ENCODE assay signal across 1 cellular context in the genomic region with DNA sequence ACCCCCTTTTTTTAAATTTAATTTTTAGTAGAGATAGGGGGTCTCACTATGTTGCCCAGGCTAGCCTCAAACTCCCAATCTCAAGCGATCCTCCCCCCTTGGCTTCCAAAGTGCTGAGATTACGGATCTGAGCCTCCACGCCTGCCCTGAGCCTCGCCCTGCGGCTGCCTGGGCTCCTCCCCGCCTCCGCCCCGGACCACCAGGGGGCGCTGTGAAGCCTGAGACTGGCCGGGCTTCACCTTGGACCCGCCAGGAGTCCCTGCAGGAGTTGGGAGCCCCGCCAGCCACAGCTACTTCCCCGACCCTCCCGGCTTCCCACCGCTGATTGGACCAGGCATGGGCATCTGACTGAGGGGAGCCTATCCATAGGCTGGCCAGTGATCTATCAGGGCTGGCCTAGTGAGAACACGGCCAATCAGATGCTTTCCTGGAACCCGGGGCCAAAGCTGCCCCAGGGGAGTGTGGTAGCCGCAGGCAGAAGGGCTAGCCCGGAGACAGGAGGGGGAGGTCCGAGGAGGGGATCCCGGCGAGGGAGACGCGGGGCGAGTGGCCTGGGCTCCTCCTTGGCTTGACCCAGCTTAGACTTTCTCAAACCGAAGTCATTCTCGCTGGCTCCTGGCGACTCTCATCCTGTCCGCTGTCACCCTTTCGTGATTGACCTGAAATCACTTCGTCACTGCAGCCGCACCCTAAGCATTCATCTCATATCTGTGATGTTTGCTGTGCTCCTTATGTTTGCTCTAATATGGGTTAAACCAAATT.
A peak's percentile ranks its signal among the peaks of the same experiment; 100 is the strongest.
TF ChIP-seq lines count a peak whose summit lies in the region.

No MANE protein-coding gene starts in this region.

TF ChIP-seq in HepG2, 621 proteins besides CTCF, POLR2A, EP300 and RAD21 (continued from another document and continues in another):
- TF ChIP-seq, protein P1, sequence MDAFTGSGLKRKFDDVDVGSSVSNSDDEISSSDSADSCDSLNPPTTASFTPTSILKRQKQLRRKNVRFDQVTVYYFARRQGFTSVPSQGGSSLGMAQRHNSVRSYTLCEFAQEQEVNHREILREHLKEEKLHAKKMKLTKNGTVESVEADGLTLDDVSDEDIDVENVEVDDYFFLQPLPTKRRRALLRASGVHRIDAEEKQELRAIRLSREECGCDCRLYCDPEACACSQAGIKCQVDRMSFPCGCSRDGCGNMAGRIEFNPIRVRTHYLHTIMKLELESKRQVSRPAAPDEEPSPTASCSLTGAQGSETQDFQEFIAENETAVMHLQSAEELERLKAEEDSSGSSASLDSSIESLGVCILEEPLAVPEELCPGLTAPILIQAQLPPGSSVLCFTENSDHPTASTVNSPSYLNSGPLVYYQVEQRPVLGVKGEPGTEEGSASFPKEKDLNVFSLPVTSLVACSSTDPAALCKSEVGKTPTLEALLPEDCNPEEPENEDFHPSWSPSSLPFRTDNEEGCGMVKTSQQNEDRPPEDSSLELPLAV (CRISPR knock-in tag; conservative IDR thresholded peaks at IDR 0.05; ENCODE audit: low read depth), result no peak
- TF ChIP-seq ZNF350 (CRISPR knock-in tag; IDR thresholded peaks at IDR 0.05; ENCODE audit: borderline replicate concordance, low read depth) (peak; percentile 79; the same call in 1 of the 2 replicates), ZNF331 (CRISPR knock-in tag; IDR thresholded peaks at IDR 0.05) (peak; percentile 74; the same call in 1 of the 2 replicates), HMG20B (CRISPR knock-in tag; conservative IDR thresholded peaks at IDR 0.05) (no peak), ZNF24 (IDR thresholded peaks at IDR 0.05) (no peak), ZNF543 (CRISPR knock-in tag; IDR thresholded peaks at IDR 0.05) (peak; percentile 72), YY1 (IDR thresholded peaks at IDR 0.05; ENCODE audit: insufficient read depth, insufficient replicate concordance, low read depth, low read length) (peak; percentile 75), ZNF296 (CRISPR knock-in tag; conservative IDR thresholded peaks at IDR 0.05) (no peak), FOSL1 (CRISPR knock-in tag; IDR thresholded peaks at IDR 0.05; ENCODE audit: borderline replicate concordance) (no peak), SAFB2 (CRISPR knock-in tag; IDR thresholded peaks at IDR 0.05; ENCODE audit: borderline replicate concordance, low read depth) (no peak; the same call in 1 of the 2 replicates), ARNT2 (CRISPR knock-in tag; IDR thresholded peaks at IDR 0.05; ENCODE audit: low read depth) (peak; percentile 67; the same call in 1 of the 2 replicates), KMT2B (CRISPR knock-in tag; IDR thresholded peaks at IDR 0.05) (peak; percentile 72), HOXA9 (CRISPR knock-in tag; IDR thresholded peaks at IDR 0.05; ENCODE audit: borderline replicate concordance) (no peak), SKI (IDR thresholded peaks at IDR 0.05; ENCODE audit: partially characterized antibody) (peak; percentile 73), SP2 (CRISPR knock-in tag; IDR thresholded peaks at IDR 0.05) (peak; percentile 89), IRX3 (CRISPR knock-in tag; IDR thresholded peaks at IDR 0.05; ENCODE audit: borderline replicate concordance, low read depth) (no peak), AGO1 (IDR thresholded peaks at IDR 0.05; ENCODE audit: low read depth, low read length, poor library complexity, severe bottlenecking) (peak; percentile 26), ZNF510 (CRISPR knock-in tag; IDR thresholded peaks at IDR 0.05; ENCODE audit: low read depth) (no peak), IKZF4 (CRISPR knock-in tag; IDR thresholded peaks at IDR 0.05; ENCODE audit: borderline replicate concordance, low read depth, not compliant biosample characterization) (no peak), SNRNP70 (IDR thresholded peaks at IDR 0.05; ENCODE audit: low read depth, low read length) (no peak), NR2F6 (IDR thresholded peaks at IDR 0.05) (no peak), NR2F6 (CRISPR knock-in tag; IDR thresholded peaks at IDR 0.05) (peak; percentile 49; the same call in 1 of the 2 replicates), U2AF1 (optimal IDR thresholded peaks at IDR 0.05; ENCODE audit: low read depth, low read length) (peak; percentile 25), GTF3A (CRISPR knock-in tag; conservative IDR thresholded peaks at IDR 0.05) (no peak), ZBTB7B (CRISPR knock-in tag; IDR thresholded peaks at IDR 0.05) (peak; percentile 62), ZNF766 (CRISPR knock-in tag; IDR thresholded peaks at IDR 0.05; ENCODE audit: borderline replicate concordance) (no peak), CC2D1A (CRISPR knock-in tag; IDR thresholded peaks at IDR 0.05) (no peak), TBL1XR1 (IDR thresholded peaks at IDR 0.05; ENCODE audit: borderline replicate concordance, low read length, partially characterized antibody) (peak; percentile 64), ZNF629 (CRISPR knock-in tag; conservative IDR thresholded peaks at IDR 0.05) (no peak), ZNF788 (CRISPR knock-in tag; IDR thresholded peaks at IDR 0.05; ENCODE audit: borderline replicate concordance) (peak; percentile 60; the same call in 1 of the 2 replicates), SP1 (IDR thresholded peaks at IDR 0.05) (no peak), SP1 (CRISPR knock-in tag; IDR thresholded peaks at IDR 0.05) (peak; percentile 44; the same call in 1 of the 2 replicates), HOXA3 (CRISPR knock-in tag; IDR thresholded peaks at IDR 0.05) (peak; percentile 50; the same call in 1 of the 2 replicates), ZNF672 (CRISPR knock-in tag; IDR thresholded peaks at IDR 0.05) (no peak), AGO2 (optimal IDR thresholded peaks at IDR 0.05; ENCODE audit: low read depth, low read length) (no peak), MYC (CRISPR knock-in tag; IDR thresholded peaks at IDR 0.05; ENCODE audit: borderline replicate concordance) (peak; percentile 81)
- TF ChIP-seq, protein P2, sequence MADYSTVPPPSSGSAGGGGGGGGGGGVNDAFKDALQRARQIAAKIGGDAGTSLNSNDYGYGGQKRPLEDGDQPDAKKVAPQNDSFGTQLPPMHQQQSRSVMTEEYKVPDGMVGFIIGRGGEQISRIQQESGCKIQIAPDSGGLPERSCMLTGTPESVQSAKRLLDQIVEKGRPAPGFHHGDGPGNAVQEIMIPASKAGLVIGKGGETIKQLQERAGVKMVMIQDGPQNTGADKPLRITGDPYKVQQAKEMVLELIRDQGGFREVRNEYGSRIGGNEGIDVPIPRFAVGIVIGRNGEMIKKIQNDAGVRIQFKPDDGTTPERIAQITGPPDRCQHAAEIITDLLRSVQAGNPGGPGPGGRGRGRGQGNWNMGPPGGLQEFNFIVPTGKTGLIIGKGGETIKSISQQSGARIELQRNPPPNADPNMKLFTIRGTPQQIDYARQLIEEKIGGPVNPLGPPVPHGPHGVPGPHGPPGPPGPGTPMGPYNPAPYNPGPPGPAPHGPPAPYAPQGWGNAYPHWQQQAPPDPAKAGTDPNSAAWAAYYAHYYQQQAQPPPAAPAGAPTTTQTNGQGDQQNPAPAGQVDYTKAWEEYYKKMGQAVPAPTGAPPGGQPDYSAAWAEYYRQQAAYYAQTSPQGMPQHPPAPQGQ (CRISPR knock-in tag; IDR thresholded peaks at IDR 0.05; ENCODE audit: borderline replicate concordance), result no peak; the same call in 1 of the 2 replicates
- TF ChIP-seq, protein P3, sequence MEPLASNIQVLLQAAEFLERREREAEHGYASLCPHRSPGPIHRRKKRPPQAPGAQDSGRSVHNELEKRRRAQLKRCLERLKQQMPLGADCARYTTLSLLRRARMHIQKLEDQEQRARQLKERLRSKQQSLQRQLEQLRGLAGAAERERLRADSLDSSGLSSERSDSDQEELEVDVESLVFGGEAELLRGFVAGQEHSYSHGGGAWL (CRISPR knock-in tag; IDR thresholded peaks at IDR 0.05), result peak; percentile 85
- TF ChIP-seq, protein P4, sequence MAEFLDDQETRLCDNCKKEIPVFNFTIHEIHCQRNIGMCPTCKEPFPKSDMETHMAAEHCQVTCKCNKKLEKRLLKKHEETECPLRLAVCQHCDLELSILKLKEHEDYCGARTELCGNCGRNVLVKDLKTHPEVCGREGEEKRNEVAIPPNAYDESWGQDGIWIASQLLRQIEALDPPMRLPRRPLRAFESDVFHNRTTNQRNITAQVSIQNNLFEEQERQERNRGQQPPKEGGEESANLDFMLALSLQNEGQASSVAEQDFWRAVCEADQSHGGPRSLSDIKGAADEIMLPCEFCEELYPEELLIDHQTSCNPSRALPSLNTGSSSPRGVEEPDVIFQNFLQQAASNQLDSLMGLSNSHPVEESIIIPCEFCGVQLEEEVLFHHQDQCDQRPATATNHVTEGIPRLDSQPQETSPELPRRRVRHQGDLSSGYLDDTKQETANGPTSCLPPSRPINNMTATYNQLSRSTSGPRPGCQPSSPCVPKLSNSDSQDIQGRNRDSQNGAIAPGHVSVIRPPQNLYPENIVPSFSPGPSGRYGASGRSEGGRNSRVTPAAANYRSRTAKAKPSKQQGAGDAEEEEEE (CRISPR knock-in tag; IDR thresholded peaks at IDR 0.05; ENCODE audit: borderline replicate concordance), result no peak
- TF ChIP-seq, protein P5, sequence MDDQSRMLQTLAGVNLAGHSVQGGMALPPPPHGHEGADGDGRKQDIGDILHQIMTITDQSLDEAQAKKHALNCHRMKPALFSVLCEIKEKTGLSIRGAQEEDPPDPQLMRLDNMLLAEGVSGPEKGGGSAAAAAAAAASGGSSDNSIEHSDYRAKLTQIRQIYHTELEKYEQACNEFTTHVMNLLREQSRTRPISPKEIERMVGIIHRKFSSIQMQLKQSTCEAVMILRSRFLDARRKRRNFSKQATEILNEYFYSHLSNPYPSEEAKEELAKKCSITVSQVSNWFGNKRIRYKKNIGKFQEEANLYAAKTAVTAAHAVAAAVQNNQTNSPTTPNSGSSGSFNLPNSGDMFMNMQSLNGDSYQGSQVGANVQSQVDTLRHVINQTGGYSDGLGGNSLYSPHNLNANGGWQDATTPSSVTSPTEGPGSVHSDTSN (CRISPR knock-in tag; IDR thresholded peaks at IDR 0.05; ENCODE audit: borderline replicate concordance), result no peak
- TF ChIP-seq, protein P6, sequence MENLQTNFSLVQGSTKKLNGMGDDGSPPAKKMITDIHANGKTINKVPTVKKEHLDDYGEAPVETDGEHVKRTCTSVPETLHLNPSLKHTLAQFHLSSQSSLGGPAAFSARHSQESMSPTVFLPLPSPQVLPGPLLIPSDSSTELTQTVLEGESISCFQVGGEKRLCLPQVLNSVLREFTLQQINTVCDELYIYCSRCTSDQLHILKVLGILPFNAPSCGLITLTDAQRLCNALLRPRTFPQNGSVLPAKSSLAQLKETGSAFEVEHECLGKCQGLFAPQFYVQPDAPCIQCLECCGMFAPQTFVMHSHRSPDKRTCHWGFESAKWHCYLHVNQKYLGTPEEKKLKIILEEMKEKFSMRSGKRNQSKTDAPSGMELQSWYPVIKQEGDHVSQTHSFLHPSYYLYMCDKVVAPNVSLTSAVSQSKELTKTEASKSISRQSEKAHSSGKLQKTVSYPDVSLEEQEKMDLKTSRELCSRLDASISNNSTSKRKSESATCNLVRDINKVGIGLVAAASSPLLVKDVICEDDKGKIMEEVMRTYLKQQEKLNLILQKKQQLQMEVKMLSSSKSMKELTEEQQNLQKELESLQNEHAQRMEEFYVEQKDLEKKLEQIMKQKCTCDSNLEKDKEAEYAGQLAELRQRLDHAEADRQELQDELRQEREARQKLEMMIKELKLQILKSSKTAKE (CRISPR knock-in tag; IDR thresholded peaks at IDR 0.05; ENCODE audit: borderline replicate concordance), result no peak
- TF ChIP-seq, protein P7, sequence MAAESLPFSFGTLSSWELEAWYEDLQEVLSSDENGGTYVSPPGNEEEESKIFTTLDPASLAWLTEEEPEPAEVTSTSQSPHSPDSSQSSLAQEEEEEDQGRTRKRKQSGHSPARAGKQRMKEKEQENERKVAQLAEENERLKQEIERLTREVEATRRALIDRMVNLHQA (CRISPR knock-in tag; IDR thresholded peaks at IDR 0.05), result no peak
- TF ChIP-seq, protein P8, sequence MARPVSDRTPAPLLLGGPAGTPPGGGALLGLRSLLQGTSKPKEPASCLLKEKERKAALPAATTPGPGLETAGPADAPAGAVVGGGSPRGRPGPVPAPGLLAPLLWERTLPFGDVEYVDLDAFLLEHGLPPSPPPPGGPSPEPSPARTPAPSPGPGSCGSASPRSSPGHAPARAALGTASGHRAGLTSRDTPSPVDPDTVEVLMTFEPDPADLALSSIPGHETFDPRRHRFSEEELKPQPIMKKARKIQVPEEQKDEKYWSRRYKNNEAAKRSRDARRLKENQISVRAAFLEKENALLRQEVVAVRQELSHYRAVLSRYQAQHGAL (CRISPR knock-in tag; IDR thresholded peaks at IDR 0.05; ENCODE audit: not compliant biosample characterization), result no peak
- TF ChIP-seq, protein P9, sequence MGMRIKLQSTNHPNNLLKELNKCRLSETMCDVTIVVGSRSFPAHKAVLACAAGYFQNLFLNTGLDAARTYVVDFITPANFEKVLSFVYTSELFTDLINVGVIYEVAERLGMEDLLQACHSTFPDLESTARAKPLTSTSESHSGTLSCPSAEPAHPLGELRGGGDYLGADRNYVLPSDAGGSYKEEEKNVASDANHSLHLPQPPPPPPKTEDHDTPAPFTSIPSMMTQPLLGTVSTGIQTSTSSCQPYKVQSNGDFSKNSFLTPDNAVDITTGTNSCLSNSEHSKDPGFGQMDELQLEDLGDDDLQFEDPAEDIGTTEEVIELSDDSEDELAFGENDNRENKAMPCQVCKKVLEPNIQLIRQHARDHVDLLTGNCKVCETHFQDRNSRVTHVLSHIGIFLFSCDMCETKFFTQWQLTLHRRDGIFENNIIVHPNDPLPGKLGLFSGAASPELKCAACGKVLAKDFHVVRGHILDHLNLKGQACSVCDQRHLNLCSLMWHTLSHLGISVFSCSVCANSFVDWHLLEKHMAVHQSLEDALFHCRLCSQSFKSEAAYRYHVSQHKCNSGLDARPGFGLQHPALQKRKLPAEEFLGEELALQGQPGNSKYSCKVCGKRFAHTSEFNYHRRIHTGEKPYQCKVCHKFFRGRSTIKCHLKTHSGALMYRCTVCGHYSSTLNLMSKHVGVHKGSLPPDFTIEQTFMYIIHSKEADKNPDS (CRISPR knock-in tag; IDR thresholded peaks at IDR 0.05), result no peak
- TF ChIP-seq, protein P10, sequence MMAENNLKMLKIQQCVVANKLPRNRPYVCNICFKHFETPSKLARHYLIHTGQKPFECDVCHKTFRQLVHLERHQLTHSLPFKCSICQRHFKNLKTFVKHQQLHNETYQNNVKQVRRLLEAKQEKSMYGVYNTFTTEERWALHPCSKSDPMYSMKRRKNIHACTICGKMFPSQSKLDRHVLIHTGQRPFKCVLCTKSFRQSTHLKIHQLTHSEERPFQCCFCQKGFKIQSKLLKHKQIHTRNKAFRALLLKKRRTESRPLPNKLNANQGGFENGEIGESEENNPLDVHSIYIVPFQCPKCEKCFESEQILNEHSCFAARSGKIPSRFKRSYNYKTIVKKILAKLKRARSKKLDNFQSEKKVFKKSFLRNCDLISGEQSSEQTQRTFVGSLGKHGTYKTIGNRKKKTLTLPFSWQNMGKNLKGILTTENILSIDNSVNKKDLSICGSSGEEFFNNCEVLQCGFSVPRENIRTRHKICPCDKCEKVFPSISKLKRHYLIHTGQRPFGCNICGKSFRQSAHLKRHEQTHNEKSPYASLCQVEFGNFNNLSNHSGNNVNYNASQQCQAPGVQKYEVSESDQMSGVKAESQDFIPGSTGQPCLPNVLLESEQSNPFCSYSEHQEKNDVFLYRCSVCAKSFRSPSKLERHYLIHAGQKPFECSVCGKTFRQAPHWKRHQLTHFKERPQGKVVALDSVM (CRISPR knock-in tag; IDR thresholded peaks at IDR 0.05), result peak; percentile 92
- TF ChIP-seq, protein P11, sequence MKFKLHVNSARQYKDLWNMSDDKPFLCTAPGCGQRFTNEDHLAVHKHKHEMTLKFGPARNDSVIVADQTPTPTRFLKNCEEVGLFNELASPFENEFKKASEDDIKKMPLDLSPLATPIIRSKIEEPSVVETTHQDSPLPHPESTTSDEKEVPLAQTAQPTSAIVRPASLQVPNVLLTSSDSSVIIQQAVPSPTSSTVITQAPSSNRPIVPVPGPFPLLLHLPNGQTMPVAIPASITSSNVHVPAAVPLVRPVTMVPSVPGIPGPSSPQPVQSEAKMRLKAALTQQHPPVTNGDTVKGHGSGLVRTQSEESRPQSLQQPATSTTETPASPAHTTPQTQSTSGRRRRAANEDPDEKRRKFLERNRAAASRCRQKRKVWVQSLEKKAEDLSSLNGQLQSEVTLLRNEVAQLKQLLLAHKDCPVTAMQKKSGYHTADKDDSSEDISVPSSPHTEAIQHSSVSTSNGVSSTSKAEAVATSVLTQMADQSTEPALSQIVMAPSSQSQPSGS (CRISPR knock-in tag; IDR thresholded peaks at IDR 0.05), result 0 out of 2 replicates have a peak, but pooled peaks have one; percentile 55
